27 cellular contexts compared by ENCODE assay signal in the genomic region with DNA sequence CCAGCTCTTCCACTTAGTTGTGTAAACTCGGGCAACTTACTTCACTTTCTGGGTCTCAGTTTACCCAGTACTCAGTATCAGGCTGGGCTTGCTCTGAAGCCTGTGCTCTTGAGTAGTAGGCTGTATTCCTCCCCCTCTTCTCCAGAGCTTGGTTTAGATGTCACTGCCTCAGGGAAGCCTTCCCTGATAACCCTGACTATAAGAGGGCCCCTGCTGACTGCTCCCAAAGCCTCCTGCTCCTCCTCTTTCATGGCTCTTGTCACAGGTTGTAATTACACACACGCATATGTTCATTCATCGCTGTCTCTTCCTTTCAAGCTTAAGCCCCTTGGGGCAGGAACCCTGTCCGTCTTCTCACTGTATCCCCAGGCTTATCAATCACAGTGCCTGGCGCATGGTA.
DNase-seq lines count a peak whose midpoint lies in the region; TF ChIP-seq lines count a peak whose summit lies in the region.
"Had no signal": no experiment of that assay in that cellular context is flagged by ENCODE, and none has a peak within 500 bp of the region (broad histone marks: within the 10 kb centered on the region; RNA-seq: fewer than 3 reads in every experiment).

No MANE protein-coding gene starts in this region.

- peak overlapping the region; percentile 17 for H3K27ac Mint-ChIP-seq in activated naive CD8-positive, alpha-beta T cell
- no peak overlapping the region for H3K27ac Mint-ChIP-seq in activated naive CD8-positive, alpha-beta T cell treated with anti-CD3 and anti-CD28 coated beads for 36 hours
- H3K27ac Mint-ChIP-seq in immature natural killer cell: peak overlapping the region in 4 of 6 donors; percentile 34 to 62 (median 44)
- H3K27ac Mint-ChIP-seq: activated CD4-positive, alpha-beta memory T cell treated with anti-CD3 and anti-CD28 coated beads for 36 hours; B cell; effector memory CD8-positive, alpha-beta T cell had no signal

- H3K4me1 Mint-ChIP-seq in activated naive CD8-positive, alpha-beta T cell (ENCODE audit: low read depth): peaks cover 4% of the 10 kb centered on the region
- H3K4me1 Mint-ChIP-seq in activated naive CD8-positive, alpha-beta T cell treated with anti-CD3 and anti-CD28 coated beads for 36 hours: peaks cover 10% of the 10 kb centered on the region
- peaks cover 0 to 4% of the 10 kb centered on the region in 2 donors for H3K4me1 Mint-ChIP-seq in immature natural killer cell

- H3K4me3 ChIP-seq in Karpas-422 (ENCODE audit: low read length): no peak overlapping the region
- H3K4me3 ChIP-seq: ascending aorta, mucosa of descending colon, pancreas, testis, uterus had no signal

- no peaks in the 10 kb centered on the region for H3K9me2 ChIP-seq in Karpas-422 (replicated peaks; ENCODE audit: insufficient read depth, low read length)

- peaks cover 33% of the 10 kb centered on the region for H3K4me1 ChIP-seq in Karpas-422 (ENCODE audit: low read length)

- no peak overlapping the region for H3K4me2 ChIP-seq in Karpas-422 (ENCODE audit: low read depth, low read length, poor library complexity, severe bottlenecking)

- no peak overlapping the region for H2AFZ ChIP-seq in Karpas-422 (ENCODE audit: low read length)

- TF ChIP-seq CTCF in GM13977 (IDR thresholded peaks at IDR 0.05; ENCODE audit: extremely low read depth, insufficient read depth, missing control alignments): no peak

- H3K79me2 ChIP-seq in Karpas-422 (ENCODE audit: low read length): no peaks in the 10 kb centered on the region

- H4K20me1 ChIP-seq in Karpas-422 (ENCODE audit: insufficient read depth, low read depth, low read length): no peaks in the 10 kb centered on the region

- H3K27me3 Mint-ChIP-seq in activated naive CD8-positive, alpha-beta T cell: no peaks in the 10 kb centered on the region
- no peaks in the 10 kb centered on the region for H3K27me3 Mint-ChIP-seq in activated naive CD8-positive, alpha-beta T cell treated with anti-CD3 and anti-CD28 coated beads for 36 hours
- peaks cover 0 to 7% (median 7%) of the 10 kb centered on the region in 3 donors for H3K27me3 Mint-ChIP-seq in immature natural killer cell (ENCODE audit: low read depth in 3 of 3)
- H3K27me3 Mint-ChIP-seq: activated CD4-positive, alpha-beta memory T cell treated with anti-CD3 and anti-CD28 coated beads for 36 hours; B cell; effector memory CD8-positive, alpha-beta T cell had no signal

- DNase-seq in activated naive CD8-positive, alpha-beta T cell treated with anti-CD3 and anti-CD28 coated beads for 36 hours: no peak
- DNase-seq in NCI-H524 (lab: John Stamatoyannopoulos, UW) (peak; percentile 70 to 80), immature natural killer cell (no peak), SIG-M5 treated with dmso at 0.1 percent for 504 hours (lab: John Stamatoyannopoulos, UW; ENCODE audit: unreplicated experiment) (no peak), Karpas-422 (no peak), GM13977 (ENCODE audit: low spot score) (no peak)
- DNase-seq: ACHN; activated CD4-positive, alpha-beta memory T cell treated with anti-CD3 and anti-CD28 coated beads for 36 hours; activated CD4-positive, alpha-beta T cell treated with anti-CD3 and anti-CD28 coated beads for 1 hour; activated effector memory CD4-positive, alpha-beta T cell treated with anti-CD3 and anti-CD28 coated beads, Interleukin-2, amount 50 U/mL, for 16 hours; cortex of kidney; effector memory CD8-positive, alpha-beta T cell; erythroblast; left colon; NCI-H1048; NCI-H510A treated with DMSO at 0.1 percent for 48 hours; retina; SIG-M5; stimulated activated naive CD4-positive, alpha-beta T cell treated with Interleukin-2 at 50 U/mL for 16 hours; SW 1271; testis; uterus had no signal

- H3K9me3 Mint-ChIP-seq in activated naive CD8-positive, alpha-beta T cell (ENCODE audit: low read depth): no peaks in the 10 kb centered on the region
- H3K9me3 Mint-ChIP-seq in activated naive CD8-positive, alpha-beta T cell treated with anti-CD3 and anti-CD28 coated beads for 36 hours: no peaks in the 10 kb centered on the region
- H3K9me3 Mint-ChIP-seq in immature natural killer cell: no peaks in the 10 kb centered on the region
- H3K9me3 Mint-ChIP-seq: activated CD4-positive, alpha-beta memory T cell treated with anti-CD3 and anti-CD28 coated beads for 36 hours; effector memory CD8-positive, alpha-beta T cell had no signal

- no peaks in the 10 kb centered on the region for H3K9me3 ChIP-seq in Karpas-422 (ENCODE audit: low read length)
- H3K9me3 ChIP-seq: ascending aorta, mucosa of descending colon, pancreas, testis, uterus had no signal

- in situ Hi-C loops in GM13977 (cut with MboI; ENCODE audit: low pct_unique_long_range_greater_than_20kb, low sequenced_read_pairs, unreplicated experiment): no loop called here

- H3K27ac ChIP-seq in Karpas-422 (ENCODE audit: low read length): no peak overlapping the region
- H3K27ac ChIP-seq: pancreas, testis had no signal

- H3K36me3 Mint-ChIP-seq in activated naive CD8-positive, alpha-beta T cell: no peaks in the 10 kb centered on the region
- H3K36me3 Mint-ChIP-seq in activated naive CD8-positive, alpha-beta T cell treated with anti-CD3 and anti-CD28 coated beads for 36 hours: no peaks in the 10 kb centered on the region
- no peaks in the 10 kb centered on the region for H3K36me3 Mint-ChIP-seq in immature natural killer cell
- H3K36me3 Mint-ChIP-seq: activated CD4-positive, alpha-beta memory T cell treated with anti-CD3 and anti-CD28 coated beads for 36 hours had no signal

- H3K9ac ChIP-seq in Karpas-422 (ENCODE audit: low read length): no peak overlapping the region

- no peaks in the 10 kb centered on the region for H3K27me3 ChIP-seq in Karpas-422 (ENCODE audit: low read length)
- H3K27me3 ChIP-seq: ascending aorta, pancreas, testis, uterus had no signal

- H3K36me3 ChIP-seq in Karpas-422 (ENCODE audit: insufficient read depth, low read length): no peaks in the 10 kb centered on the region
- H3K36me3 ChIP-seq: ascending aorta, pancreas, uterus had no signal

- no peak overlapping the region for H3K4me3 Mint-ChIP-seq in activated naive CD8-positive, alpha-beta T cell
- no peak overlapping the region for H3K4me3 Mint-ChIP-seq in activated naive CD8-positive, alpha-beta T cell treated with anti-CD3 and anti-CD28 coated beads for 36 hours
- no peak overlapping the region for H3K4me3 Mint-ChIP-seq in immature natural killer cell
- H3K4me3 Mint-ChIP-seq: activated CD4-positive, alpha-beta memory T cell treated with anti-CD3 and anti-CD28 coated beads for 36 hours; B cell; effector memory CD8-positive, alpha-beta T cell had no signal

Comparison
In these comparisons a context has a peak if more than half of its experiments do, and no peak if none do; other contexts are left out.
1. DNase-seq: peak in NCI-H524 (2 of 2); none in activated naive CD8-positive, alpha-beta T cell treated with anti-CD3 and anti-CD28 coated beads for 36 hours (single experiment), immature natural killer cell (0 of 3), SIG-M5 treated with dmso at 0.1 percent for 504 hours (single experiment), Karpas-422 (single experiment) and GM13977 (single experiment).